In genomic region chr14:60093088-60093487, GRCh38 we compare ENCODE assay signal across 8 cellular contexts. TPM values are rescaled to one million over a fixed set of nuclear protein-coding genes. Genes with fewer than 3 reads are reported as not detected.
DNase-seq lines count a peak whose midpoint lies in the region; ATAC-seq and TF ChIP-seq lines count a peak whose summit lies in the region.

No MANE protein-coding gene starts in this region.

- ATAC-seq in HG03135 (IDR thresholded peaks at IDR 0.05; ENCODE audit: unreplicated experiment) (no peak), HG03196 (IDR thresholded peaks at IDR 0.05; ENCODE audit: unreplicated experiment) (no peak)

- 0% methylated on average over 1 of the region's 3 CpGs; no CpG with 5 or more reads in 1 of the 2 experiments for WGBS in mesodermal cell (ENCODE audit: insufficient coverage in 2 of 2), 2 experiments

- H3K9ac ChIP-seq in HUES48 (ENCODE audit: low read depth, low read length) = peak overlapping the region; percentile 89; the same call in 1 of the 2 replicates

- no peaks in the 10 kb centered on the region for H3K27me3 ChIP-seq in HUES48 (ENCODE audit: control insufficient read depth, insufficient read depth, low read length)

- H3K27ac ChIP-seq in 22Rv1 (peak overlapping the region; percentile 99), HUES48 (ENCODE audit: low read depth, low read length) (no peak overlapping the region), mesodermal cell (ENCODE audit: low read depth, low read length, severe bottlenecking) (peak overlapping the region; percentile 100)

- TF ChIP-seq CTCF in 22Rv1 (IDR thresholded peaks at IDR 0.05) = no peak
- TF ChIP-seq CTCF in brain (conservative IDR thresholded peaks at IDR 0.05) = no peak

- peaks cover 28% of the 10 kb centered on the region for H3K36me3 Mint-ChIP-seq in brain

- H3K9me3 ChIP-seq in HUES48 (ENCODE audit: control insufficient read depth, insufficient read depth, low read length) = no peaks in the 10 kb centered on the region
- H3K9me3 ChIP-seq in mesodermal cell (ENCODE audit: control insufficient read depth, low read length) = no peaks in the 10 kb centered on the region

- peaks cover 29% of the 10 kb centered on the region for H3K4me1 ChIP-seq in HUES48 (ENCODE audit: control insufficient read depth, insufficient read depth, low read length)
- peaks cover 19% of the 10 kb centered on the region for H3K4me1 ChIP-seq in mesodermal cell (ENCODE audit: control insufficient read depth, insufficient read depth, low read length, poor library complexity, severe bottlenecking)

- DNase-seq in islet precursor cell = no peak
- no peak for DNase-seq in AG08396 (ENCODE audit: low spot score)

- H3K4me1 Mint-ChIP-seq in brain = peaks cover 59% of the 10 kb centered on the region

- H3K27me3 Mint-ChIP-seq in brain = peaks cover 22% of the 10 kb centered on the region

- H3K36me3 ChIP-seq in HUES48 (ENCODE audit: control insufficient read depth, insufficient read depth, low read length) = peaks cover 10% of the 10 kb centered on the region
- H3K36me3 ChIP-seq in mesodermal cell (ENCODE audit: control insufficient read depth, insufficient read depth, low read length) = peaks cover 21% of the 10 kb centered on the region

- H3K9me3 Mint-ChIP-seq in brain = peaks cover 0 to 9% (median 0%) of the 10 kb centered on the region in 5 experiments

- H3K4me3 Mint-ChIP-seq in brain = peak overlapping the region; percentile 93 to 98 (median 96)

- H3K27ac Mint-ChIP-seq in brain = peak overlapping the region; percentile 97 to 99 (median 97)

- peak overlapping the region; percentile 94 for H3K4me3 ChIP-seq in HUES48 (ENCODE audit: low read depth, low read length)
- H3K4me3 ChIP-seq in mesodermal cell (ENCODE audit: extremely low read depth, insufficient read depth, low read length, poor library complexity, severe bottlenecking) = peak overlapping the region; percentile 73

RNA-seq across cellular contexts. Expression of gene PCNX4, which starts 1.4 kb away (rescaled TPM):
- 30.0 TPM for polyA plus RNA-seq in brain (ENCODE audit: insufficient read depth, low read depth, low replicate concordance)
- 51.6 TPM for polyA plus RNA-seq in mesodermal cell (2013, experiment 1 of 2)
- 51.9 TPM for polyA plus RNA-seq in mesodermal cell (2013, experiment 2 of 2)
